ENCODE assay signal across 13 cellular contexts in genomic region chr10:4372601-4373000, GRCh38.
DNase-seq lines count a peak whose midpoint lies in the region; ATAC-seq and TF ChIP-seq lines count a peak whose summit lies in the region.
"Had no signal": no experiment of that assay in that cellular context is flagged by ENCODE, and none has a peak within 500 bp of the region (broad histone marks: within the 10 kb centered on the region; RNA-seq: fewer than 3 reads in every experiment).

No MANE protein-coding gene starts in this region.

- H2AFZ ChIP-seq in hepatocyte = no peak overlapping the region

- ATAC-seq in HG03196 (IDR thresholded peaks at IDR 0.05; ENCODE audit: unreplicated experiment) (no peak), HG02763 (IDR thresholded peaks at IDR 0.05; ENCODE audit: unreplicated experiment) (no peak), HG03097 (IDR thresholded peaks at IDR 0.05; ENCODE audit: low FRiP score, unreplicated experiment) (no peak)
- ATAC-seq: activated T-cell treated with anti-CD3 and anti-CD28 coated beads, Interleukin-2, amount 50 U/mL, for 72 hours; naive thymus-derived CD4-positive, alpha-beta T cell had no signal

- H3K79me2 ChIP-seq in hepatocyte = no peaks in the 10 kb centered on the region

- in situ Hi-C loops in brain microvascular endothelial cell (cut with HindIII; ENCODE audit: low pct_ligation_motif_present, low sequenced_read_pairs) = no loop called here

- WGBS in hepatocyte (ENCODE audit: low lambda C conversion rate, missing lambda C conversion rate) = 58% methylated on average over 6 of the region's 6 CpGs

- no peak overlapping the region for H3K4me3 ChIP-seq in brain microvascular endothelial cell (ENCODE audit: low read depth, low read length)
- H3K4me3 ChIP-seq in hepatocyte = no peak overlapping the region
- H3K4me3 ChIP-seq in subcutaneous abdominal adipose tissue (ENCODE audit: low read depth in 1 of 5, low read length in 5 of 5) = no peak overlapping the region

- H3K4me2 ChIP-seq in hepatocyte = no peak overlapping the region

- no peak overlapping the region for H3K9ac ChIP-seq in subcutaneous abdominal adipose tissue (ENCODE audit: low read length in 5 of 5)

- H3K9me2 ChIP-seq in hepatocyte (replicated peaks; ENCODE audit: insufficient read depth) = no peaks in the 10 kb centered on the region

- H3K36me3 ChIP-seq in brain microvascular endothelial cell (replicated peaks) = no peaks in the 10 kb centered on the region
- no peaks in the 10 kb centered on the region for H3K36me3 ChIP-seq in hepatocyte (replicated peaks; ENCODE audit: insufficient read depth, low read depth)
- no peaks in the 10 kb centered on the region for H3K36me3 ChIP-seq in subcutaneous abdominal adipose tissue (ENCODE audit: control insufficient read depth in 5 of 5, insufficient read depth in 5 of 5, low read length in 5 of 5)

- TF ChIP-seq CTCF in brain microvascular endothelial cell (IDR thresholded peaks at IDR 0.05; ENCODE audit: low read depth, low read length, missing control alignments) (no peak), hepatocyte (IDR thresholded peaks at IDR 0.05; ENCODE audit: poor library complexity) (no peak)

- H3K9me3 ChIP-seq in hepatocyte (ENCODE audit: low read depth) (no peaks in the 10 kb centered on the region), subcutaneous abdominal adipose tissue (ENCODE audit: control insufficient read depth in 5 of 5, low read length in 5 of 5) (no peaks in the 10 kb centered on the region)

- H4K20me1 ChIP-seq in hepatocyte (ENCODE audit: insufficient read depth, poor library complexity, severe bottlenecking) = no peaks in the 10 kb centered on the region

- peak; percentile 80 for DNase-seq in HS-5 (ENCODE audit: low read depth)
- DNase-seq in brain microvascular endothelial cell = peak; percentile 95
- DNase-seq in hepatocyte (ENCODE audit: low spot score) = peak; percentile 31
- DNase-seq in SHP77 treated with DMSO at 0.1 percent for 48 hours (lab: John Stamatoyannopoulos, UW) = no peak
- DNase-seq: activated CD4-positive, CD25-positive, alpha-beta regulatory T cell; activated T-cell treated with anti-CD3 and anti-CD28 coated beads, Interleukin-2, amount 50 U/mL, for 72 hours; naive thymus-derived CD4-positive, alpha-beta T cell; NCI-H1092; stimulated activated naive CD4-positive, alpha-beta T cell treated with Interleukin-2 at 50 U/mL for 16 hours had no signal

- no peaks in the 10 kb centered on the region for H3K27me3 ChIP-seq in brain microvascular endothelial cell (replicated peaks)
- no peaks in the 10 kb centered on the region for H3K27me3 ChIP-seq in hepatocyte
- H3K27me3 ChIP-seq in subcutaneous abdominal adipose tissue (ENCODE audit: control insufficient read depth in 5 of 5, insufficient read depth in 4 of 5, low read length in 5 of 5) = no peaks in the 10 kb centered on the region

- H3K4me1 ChIP-seq in hepatocyte (ENCODE audit: insufficient read depth) (no peaks in the 10 kb centered on the region), subcutaneous abdominal adipose tissue (ENCODE audit: control insufficient read depth in 5 of 5, insufficient read depth in 5 of 5, low read length in 5 of 5) (peaks cover 0 to 5% (median 4%) of the 10 kb centered on the region in 5 donors)

- H3K27ac ChIP-seq in brain microvascular endothelial cell = peak overlapping the region; percentile 85
- no peak overlapping the region for H3K27ac ChIP-seq in hepatocyte
- H3K27ac ChIP-seq in subcutaneous abdominal adipose tissue (ENCODE audit: low read depth, low read length) = peak overlapping the region; percentile 32
